15 cellular contexts compared by ENCODE assay signal in genomic region chr7:18724311-18724710, GRCh38.
A peak's percentile ranks its signal among the peaks of the same experiment; 100 is the strongest.
DNase-seq lines count a peak whose midpoint lies in the region; ATAC-seq and TF ChIP-seq lines count a peak whose summit lies in the region.
"Had no signal": no experiment of that assay in that cellular context is flagged by ENCODE, and none has a peak within 500 bp of the region (broad histone marks: within the 10 kb centered on the region; RNA-seq: fewer than 3 reads in every experiment).

No MANE protein-coding gene starts in this region.

- no peak overlapping the region for H3K9ac ChIP-seq in mammary epithelial cell (ENCODE audit: insufficient read depth, low read length)

- no peaks in the 10 kb centered on the region for H3K27me3 ChIP-seq in mammary epithelial cell (ENCODE audit: insufficient read depth, low read length)

- intact Hi-C loops in mammary epithelial cell (cut with micrococcal nuclease): no loop called here

- no peak for TF ChIP-seq CTCF in AG10803 (conservative IDR thresholded peaks at IDR 0.05; ENCODE audit: low read length)
- no peak for TF ChIP-seq CTCF in mammary epithelial cell (conservative IDR thresholded peaks at IDR 0.05 in 1 of 2, IDR thresholded peaks at IDR 0.05 in 1 of 2; ENCODE audit: extremely low read depth in 1 of 2, insufficient read depth in 1 of 2, low read depth in 1 of 2, low read length in 2 of 2)
- no peak for TF ChIP-seq CTCF in foreskin fibroblast (IDR thresholded peaks at IDR 0.05; ENCODE audit: low read depth, low read length)

- CTCF ChIA-PET in mammary epithelial cell (lab: Charles Lee; ENCODE audit: low non-redundant PET): no interaction called here

- in situ Hi-C loops in mammary epithelial cell (cut with MboI; ENCODE audit: low sequenced_read_pairs in 2 of 2): no loop called here

- BruUV-seq in mammary epithelial cell (replicated peaks; lab: Mats Ljungman, UMichigan): no TSS peak

- H3K9me3 ChIP-seq in mammary epithelial cell (replicated peaks; ENCODE audit: insufficient read depth, low read length): no peaks in the 10 kb centered on the region

- no peak for ATAC-seq in GM18873 (IDR thresholded peaks at IDR 0.05; ENCODE audit: low FRiP score, unreplicated experiment)
- ATAC-seq: GM12878, K562 had no signal

- 74% methylated on average over 2 of the region's 2 CpGs for WGBS in mammary epithelial cell (ENCODE audit: low coverage, missing lambda C conversion rate)

- no peaks in the 10 kb centered on the region for H3K36me3 ChIP-seq in mammary epithelial cell (ENCODE audit: insufficient read depth, low read length)

- H3K79me2 ChIP-seq in mammary epithelial cell (ENCODE audit: insufficient read depth, low read length): no peaks in the 10 kb centered on the region

- H3K4me3 ChIP-seq in AG10803 (ENCODE audit: low read length) (no peak overlapping the region), mammary epithelial cell (replicated peaks in 1 of 3; ENCODE audit: insufficient read depth in 1 of 3, low read depth in 2 of 3, low read length in 3 of 3) (no peak overlapping the region), foreskin fibroblast (ENCODE audit: low read depth in 1 of 2, low read length in 2 of 2) (no peak overlapping the region)
- H3K4me3 ChIP-seq: GM12878, K562 had no signal

- no peaks in the 10 kb centered on the region for H4K20me1 ChIP-seq in mammary epithelial cell (ENCODE audit: insufficient read depth, low read length)

- H3K4me1 ChIP-seq in mammary epithelial cell (ENCODE audit: insufficient read depth, low read length): no peaks in the 10 kb centered on the region

- DNase-seq in AG10803 (ENCODE audit: low read depth) (peak; percentile 2), HCEC 1CT (peak; percentile 28), mammary epithelial cell (peak; percentile 37), foreskin fibroblast (peak; percentile 12 to 41), NCI-H2081 (lab: John Stamatoyannopoulos, UW) (no peak), DMS79 treated with DMSO at 0.1 percent for 48 hours (lab: John Stamatoyannopoulos, UW) (no peak)
- DNase-seq in activated naive CD4-positive, alpha-beta T cell (lab: John Stamatoyannopoulos, UW): no peak
- DNase-seq: NCI-H1105 treated with DMSO at 0.1 percent for 48 hours, NCI-H2029 treated with DMSO at 0.1 percent for 48 hours, NCI-H2171, NCI-H526, Right ventricle myocardium superior had no signal

- no peak overlapping the region for H2AFZ ChIP-seq in mammary epithelial cell (ENCODE audit: low read depth, low read length)

- H3K27ac ChIP-seq in mammary epithelial cell (ENCODE audit: insufficient read depth, low read depth, low read length): no peak overlapping the region

- dilution Hi-C loops in mammary epithelial cell (cut with HindIII; ENCODE audit: low sequenced_read_pairs): no loop called here

- H3K4me2 ChIP-seq in mammary epithelial cell (ENCODE audit: insufficient read depth, low read depth, low read length): no peak overlapping the region

Comparison
In these comparisons a context has a peak if more than half of its experiments do, and no peak if none do; other contexts are left out.
1. DNase-seq: peak in AG10803 (single experiment), HCEC 1CT (single experiment), mammary epithelial cell (single experiment) and foreskin fibroblast (2 of 2); none in NCI-H2081 (0 of 2), DMS79 treated with DMSO at 0.1 percent for 48 hours (single experiment) and activated naive CD4-positive, alpha-beta T cell (0 of 4).